ENCODE assay signal across 16 cellular contexts in the genomic region with DNA sequence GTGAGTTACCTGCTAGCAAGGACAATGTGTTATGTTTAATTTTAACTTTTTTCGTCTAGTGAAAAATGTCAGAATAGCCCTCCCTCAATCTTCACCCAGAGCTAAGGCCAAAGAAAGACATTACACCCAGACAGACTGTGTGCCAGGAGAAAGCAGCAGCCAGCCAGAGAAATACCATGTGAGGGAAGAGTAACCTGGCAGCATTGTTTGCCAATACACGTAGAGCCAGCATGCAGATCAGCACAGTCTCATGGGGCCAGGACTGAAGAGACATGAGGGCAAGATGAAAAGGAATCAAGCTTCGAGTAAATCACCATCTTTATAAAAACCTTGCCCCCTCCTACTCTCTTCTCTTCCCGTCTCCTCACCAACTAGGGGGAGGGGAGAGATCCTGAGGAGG.
DNase-seq lines count a peak whose midpoint lies in the region; ATAC-seq and TF ChIP-seq lines count a peak whose summit lies in the region.
"Had no signal": no experiment of that assay in that cellular context is flagged by ENCODE, and none has a peak within 500 bp of the region (broad histone marks: within the 10 kb centered on the region; RNA-seq: fewer than 3 reads in every experiment).

No MANE protein-coding gene starts in this region.

- peak overlapping the region in 3 of 5 experiments; percentile 4 to 59 (median 43) for H3K27ac Mint-ChIP-seq in brain
- H3K27ac Mint-ChIP-seq: CD4-positive, CD25-positive, alpha-beta regulatory T cell; H9 had no signal

- H3K27me3 Mint-ChIP-seq in brain = peaks cover 3% of the 10 kb centered on the region

- H3K4me1 ChIP-seq in right atrium auricular region = no peaks in the 10 kb centered on the region
- peaks cover 32 to 34% of the 10 kb centered on the region in 2 donors for H3K4me1 ChIP-seq in gastrocnemius medialis
- H3K4me1 ChIP-seq in foreskin keratinocyte = no peaks in the 10 kb centered on the region
- H3K4me1 ChIP-seq: BE2C had no signal

- TF ChIP-seq POLR2A in gastrocnemius medialis (IDR thresholded peaks at IDR 0.05) = no peak

- TF ChIP-seq CTCF in right atrium auricular region (IDR thresholded peaks at IDR 0.05) (no peak), brain (conservative IDR thresholded peaks at IDR 0.05) (no peak), gastrocnemius medialis (IDR thresholded peaks at IDR 0.05 in 4 of 5, conservative IDR thresholded peaks at IDR 0.05 in 1 of 5) (no peak), foreskin keratinocyte (conservative IDR thresholded peaks at IDR 0.05) (no peak)

- H3K36me3 ChIP-seq in right atrium auricular region (no peaks in the 10 kb centered on the region), gastrocnemius medialis (no peaks in the 10 kb centered on the region)
- H3K36me3 ChIP-seq: BE2C had no signal

- peaks cover 28% of the 10 kb centered on the region for H3K4me1 Mint-ChIP-seq in brain
- H3K4me1 Mint-ChIP-seq: CD4-positive, CD25-positive, alpha-beta regulatory T cell; CD8-positive, alpha-beta memory T cell; H9 had no signal

- H3K4me3 Mint-ChIP-seq in brain = no peak overlapping the region
- H3K4me3 Mint-ChIP-seq: CD4-positive, CD25-positive, alpha-beta regulatory T cell; CD8-positive, alpha-beta memory T cell; H9 had no signal

- no peaks in the 10 kb centered on the region for H3K27me3 ChIP-seq in right atrium auricular region
- no peaks in the 10 kb centered on the region for H3K27me3 ChIP-seq in gastrocnemius medialis
- peaks cover 16% of the 10 kb centered on the region for H3K27me3 ChIP-seq in foreskin keratinocyte
- H3K27me3 ChIP-seq: BE2C had no signal

- intact Hi-C loops in Right ventricle myocardium superior (cut with DNase I) (no loop called here), left ventricle myocardium superior (cut with micrococcal nuclease) (no loop called here), gastrocnemius medialis (cut with DNase I; ENCODE audit: low total_unique reads) (loop anchor here (10.0 kb wide), 1 partner anchor 178 kb away; the partner anchor contains the start of gene KCNN3)

- DNase-seq in Right ventricle myocardium superior (no peak), right atrium auricular region (ENCODE audit: low spot score) (no peak), left ventricle myocardium superior (no peak), gastrocnemius medialis (peak; percentile 50 to 74), foreskin keratinocyte (no peak)
- DNase-seq: BE2C; CD4-positive, CD25-positive, alpha-beta regulatory T cell; CD8-positive, alpha-beta memory T cell; COR-L47; DMS 273 treated with DMSO at 0.1 percent for 48 hours; DMS53; DND-41; EL; H9 had no signal

- H3K36me3 Mint-ChIP-seq in brain = no peaks in the 10 kb centered on the region
- H3K36me3 Mint-ChIP-seq: CD4-positive, CD25-positive, alpha-beta regulatory T cell; CD8-positive, alpha-beta memory T cell had no signal

- ATAC-seq in Right ventricle myocardium superior (ENCODE audit: poor library complexity) (peak; percentile 91), left ventricle myocardium superior (peak; percentile 95), gastrocnemius medialis (peak; percentile 85 to 93), foreskin keratinocyte (no peak), HG03571 (IDR thresholded peaks at IDR 0.05; ENCODE audit: unreplicated experiment) (no peak)

- H3K9me3 Mint-ChIP-seq in brain = no peaks in the 10 kb centered on the region
- H3K9me3 Mint-ChIP-seq: CD8-positive, alpha-beta memory T cell; H9 had no signal

- in situ Hi-C loops in gastrocnemius medialis (cut with MboI; ENCODE audit: low sequenced_read_pairs in 4 of 4) = no loop called here

- H3K9me3 ChIP-seq in right atrium auricular region (no peaks in the 10 kb centered on the region), gastrocnemius medialis (no peaks in the 10 kb centered on the region)
- H3K9me3 ChIP-seq: BE2C had no signal

- H3K27ac ChIP-seq in right atrium auricular region (no peak overlapping the region), gastrocnemius medialis (peak overlapping the region; percentile 71 to 81 (median 76)), foreskin keratinocyte (no peak overlapping the region)

- H3K4me3 ChIP-seq in right atrium auricular region = no peak overlapping the region
- H3K4me3 ChIP-seq in gastrocnemius medialis = no peak overlapping the region

Comparison
In these comparisons a context has a peak if more than half of its experiments do, and no peak if none do; other contexts are left out.
1. ATAC-seq: peak in Right ventricle myocardium superior (single experiment), left ventricle myocardium superior (single experiment) and gastrocnemius medialis (2 of 2); none in foreskin keratinocyte (single experiment) and HG03571 (single experiment).
2. DNase-seq: peak in gastrocnemius medialis (2 of 2); none in Right ventricle myocardium superior (single experiment), right atrium auricular region (single experiment), left ventricle myocardium superior (single experiment) and foreskin keratinocyte (0 of 2).
3. H3K27ac ChIP-seq: peak in gastrocnemius medialis (4 of 4); none in right atrium auricular region (0 of 2) and foreskin keratinocyte (single experiment).